Comparison of ENCODE assay signal across 13 cellular contexts in genomic region chr12:71158361-71158882, GRCh38. TPM values are rescaled to one million over a fixed set of nuclear protein-coding genes. Genes with fewer than 3 reads are reported as not detected.
DNase-seq lines count a peak whose midpoint lies in the region; ATAC-seq, FAIRE-seq and TF ChIP-seq lines count a peak whose summit lies in the region.
"Had no signal": no experiment of that assay in that cellular context is flagged by ENCODE, and none has a peak within 500 bp of the region (broad histone marks: within the 10 kb centered on the region; RNA-seq: fewer than 3 reads in every experiment).

No MANE protein-coding gene starts in this region.

- H3K36me3 Mint-ChIP-seq in CD8-positive, alpha-beta memory T cell = no peaks in the 10 kb centered on the region
- H3K36me3 Mint-ChIP-seq: CD8-positive, alpha-beta T cell had no signal

- no peak for TF ChIP-seq CTCF in kidney (IDR thresholded peaks at IDR 0.05; ENCODE audit: borderline replicate concordance, extremely low read depth, insufficient read depth)
- TF ChIP-seq CTCF in lower leg skin (IDR thresholded peaks at IDR 0.05) = no peak
- no peak for TF ChIP-seq CTCF in heart left ventricle (IDR thresholded peaks at IDR 0.05)

- H3K27ac ChIP-seq in kidney (ENCODE audit: low read depth in 2 of 2, low read length in 2 of 2) = peak overlapping the region in 1 of 2 donors; percentile 23
- peak overlapping the region; percentile 49 for H3K27ac ChIP-seq in substantia nigra (ENCODE audit: low read depth, low read length, poor library complexity, severe bottlenecking)
- no peak overlapping the region for H3K27ac ChIP-seq in heart left ventricle
- no peak overlapping the region for H3K27ac ChIP-seq in CD8-positive, alpha-beta memory T cell (ENCODE audit: low read depth, low read length)

- CTCF ChIA-PET in CD8-positive, alpha-beta memory T cell (lab: Charles Lee) = no interaction called here

- H3K9ac ChIP-seq in kidney (ENCODE audit: low read length in 2 of 2) = no peak overlapping the region

- DNase-seq in LHCN-M2 (ENCODE audit: low read depth) = peak; percentile 6
- peak; percentile 86 for DNase-seq in NCI-H69 (lab: John Stamatoyannopoulos, UW)
- DNase-seq in kidney = no peak
- peak in 1 of 49 donors; percentile 8 for DNase-seq in substantia nigra (lab: John Stamatoyannopoulos, UW)
- no peak for DNase-seq in lower leg skin (ENCODE audit: low spot score in 2 of 2)
- DNase-seq in heart left ventricle = no peak
- no peak for DNase-seq in CD8-positive, alpha-beta memory T cell
- DNase-seq: CD8-positive, alpha-beta T cell; MG63 had no signal

- 60 to 62% methylated on average over 4 of the region's 4 CpGs for WGBS in lower leg skin, 2 donors
- 37 to 46% (median 43%) methylated on average over 4 of the region's 4 CpGs for WGBS in heart left ventricle, 4 donors

- H3K27me3 ChIP-seq in heart left ventricle = no peaks in the 10 kb centered on the region
- no peaks in the 10 kb centered on the region for H3K27me3 ChIP-seq in CD8-positive, alpha-beta memory T cell (ENCODE audit: insufficient read depth, low read length, poor library complexity, severe bottlenecking)
- H3K27me3 ChIP-seq: MG63 had no signal

- intact Hi-C loops in kidney (cut with DNase I) = no loop called here
- intact Hi-C loops in lower leg skin (cut with DNase I; ENCODE audit: low total_unique reads) = no loop called here
- intact Hi-C loops in heart left ventricle (cut with DNase I) = no loop called here

- TF ChIP-seq POLR2A in lower leg skin (IDR thresholded peaks at IDR 0.05) (no peak), heart left ventricle (IDR thresholded peaks at IDR 0.05) (no peak)

- H3K9me3 Mint-ChIP-seq in CD8-positive, alpha-beta memory T cell = peaks cover 0 to 2% (median 0%) of the 10 kb centered on the region in 5 donors
- H3K9me3 Mint-ChIP-seq: CD8-positive, alpha-beta T cell had no signal

- H3K4me3 Mint-ChIP-seq in CD8-positive, alpha-beta memory T cell = no peak overlapping the region
- H3K4me3 Mint-ChIP-seq: CD8-positive, alpha-beta T cell had no signal

- no peaks in the 10 kb centered on the region for H3K27me3 Mint-ChIP-seq in CD8-positive, alpha-beta memory T cell

- POLR2A ChIA-PET in CD8-positive, alpha-beta memory T cell (lab: Charles Lee) = no interaction called here

- H3K4me3 ChIP-seq in kidney (ENCODE audit: low read length in 2 of 2) (peak overlapping the region; percentile 19 to 46), lower leg skin (ENCODE audit: low read depth, poor library complexity, severe bottlenecking) (no peak overlapping the region), heart left ventricle (peak overlapping the region in 1 of 12 donors; percentile 33)
- no peak overlapping the region for H3K4me3 ChIP-seq in CD8-positive, alpha-beta memory T cell (ENCODE audit: low read length)
- H3K4me3 ChIP-seq: MG63 had no signal

- H3K36me3 ChIP-seq in kidney (ENCODE audit: control insufficient read depth in 1 of 2, insufficient read depth in 2 of 2, low read length in 2 of 2) (no peaks in the 10 kb centered on the region), heart left ventricle (no peaks in the 10 kb centered on the region)
- H3K36me3 ChIP-seq in CD8-positive, alpha-beta memory T cell (ENCODE audit: insufficient read depth, low read length) = no peaks in the 10 kb centered on the region
- H3K36me3 ChIP-seq: MG63 had no signal

- H3K27ac Mint-ChIP-seq in CD8-positive, alpha-beta memory T cell = no peak overlapping the region
- H3K27ac Mint-ChIP-seq: CD8-positive, alpha-beta T cell had no signal

- no peak for ATAC-seq in esophagus mucosa
- ATAC-seq in heart left ventricle = no peak
- ATAC-seq: CD8-positive, alpha-beta T cell had no signal

- H3K4me1 ChIP-seq in kidney (ENCODE audit: control insufficient read depth in 1 of 2, insufficient read depth in 1 of 2, low read depth in 1 of 2, low read length in 2 of 2) (no peaks in the 10 kb centered on the region), heart left ventricle (no peaks in the 10 kb centered on the region)
- H3K4me1 ChIP-seq in CD8-positive, alpha-beta memory T cell (ENCODE audit: insufficient read depth, low read length) = no peaks in the 10 kb centered on the region

- H3K9me3 ChIP-seq in kidney (ENCODE audit: control insufficient read depth in 1 of 2, low read length in 2 of 2) = no peaks in the 10 kb centered on the region
- H3K9me3 ChIP-seq in heart left ventricle = no peaks in the 10 kb centered on the region
- H3K9me3 ChIP-seq in CD8-positive, alpha-beta memory T cell (ENCODE audit: low read length) = no peaks in the 10 kb centered on the region
- H3K9me3 ChIP-seq: MG63 had no signal

- no peak for FAIRE-seq in kidney (lab: Jason Lieb, UNC)
- FAIRE-seq: GM19239, keratinocyte had no signal

- no peaks in the 10 kb centered on the region for H3K4me1 Mint-ChIP-seq in CD8-positive, alpha-beta memory T cell

RNA-seq across cellular contexts. Expression of gene TSPAN8, which starts 0.6 kb away (rescaled TPM):
- total RNA-seq in LHCN-M2 (2014; rRNA removed) (0.29 TPM in 1 of 2 replicates, not detected in the other), kidney (77.3 TPM), esophagus mucosa (0.60 TPM), lower leg skin (10 to 100 TPM in 3 of 4 donors, 1 to 10 TPM in 1; 5.9 to 22.9 (median 18.9) TPM), heart left ventricle (1 to 10 TPM in 1 of 9 donors, under 1 TPM in 2, not detected in 6; 0.23 to 1.5 (median 0.27) TPM)
- 0.27 TPM for polyA plus RNA-seq in LHCN-M2 (2012)
- polyA plus RNA-seq in kidney (ENCODE audit: insufficient read depth, low read depth, low replicate concordance) (61.2 TPM), heart left ventricle (under 1 TPM; 0.26 to 0.30 TPM)
- not detected for total RNA-seq in CD8-positive, alpha-beta memory T cell
- not detected for polyA plus RNA-seq in CD8-positive, alpha-beta memory T cell
- total RNA-seq: CD8-positive, alpha-beta T cell; RPMI7951 had no signal
- polyA plus RNA-seq: keratinocyte had no signal

Comparison
In these comparisons a context has a peak if more than half of its experiments do, and no peak if none do; other contexts are left out.
1. DNase-seq: peak in LHCN-M2 (single experiment) and NCI-H69 (single experiment); none in kidney (single experiment), lower leg skin (0 of 2), heart left ventricle (0 of 5) and CD8-positive, alpha-beta memory T cell (0 of 5).
2. H3K4me3 ChIP-seq: peak in kidney (2 of 2); none in lower leg skin (single experiment) and CD8-positive, alpha-beta memory T cell (single experiment).